Comparison of ENCODE assay signal across 8 cellular contexts in genomic region chr1:33137800-33138199, GRCh38. TPM values are rescaled to one million over a fixed set of nuclear protein-coding genes. Genes with fewer than 3 reads are reported as not detected.
A peak's percentile ranks its signal among the peaks of the same experiment; 100 is the strongest.
DNase-seq lines count a peak whose midpoint lies in the region; ATAC-seq and TF ChIP-seq lines count a peak whose summit lies in the region.

No MANE protein-coding gene starts in this region.

- H3K36me3 ChIP-seq in GM06990 (ENCODE audit: control insufficient read depth, insufficient read depth, low read length) (no peaks in the 10 kb centered on the region), kidney epithelial cell (ENCODE audit: control insufficient read depth, insufficient read depth, low read length) (no peaks in the 10 kb centered on the region), thoracic aorta (no peaks in the 10 kb centered on the region)

- ATAC-seq in thoracic aorta (ENCODE audit: insufficient number of reproducible peaks, low FRiP score, low read depth) (no peak), HG03354 (IDR thresholded peaks at IDR 0.05; ENCODE audit: poor library complexity, severe bottlenecking, unreplicated experiment) (no peak), HG03039 (IDR thresholded peaks at IDR 0.05; ENCODE audit: unreplicated experiment) (no peak)

- in situ Hi-C loops in astrocyte of the cerebellum (cut with HindIII; ENCODE audit: low sequenced_read_pairs): no loop called here

- H3K27ac ChIP-seq in thoracic aorta: no peak overlapping the region

- H3K27me3 ChIP-seq in GM06990 (replicated peaks; ENCODE audit: control insufficient read depth, insufficient read depth, low read length) (no peaks in the 10 kb centered on the region), kidney epithelial cell (ENCODE audit: control insufficient read depth, insufficient read depth, low read length) (no peaks in the 10 kb centered on the region), thoracic aorta (replicated peaks; ENCODE audit: insufficient read depth) (no peaks in the 10 kb centered on the region)

- peaks cover 0 to 10% of the 10 kb centered on the region in 2 donors for H3K4me1 ChIP-seq in thoracic aorta (ENCODE audit: control insufficient read depth in 1 of 2, low read depth in 2 of 2)

- H3K4me3 ChIP-seq in GM06990 (replicated peaks; ENCODE audit: low read depth, low read length) (no peak overlapping the region), astrocyte of the cerebellum (ENCODE audit: low read depth, low read length) (no peak overlapping the region), kidney epithelial cell (ENCODE audit: low read depth, low read length) (no peak overlapping the region), thoracic aorta (no peak overlapping the region)

- H3K9me3 ChIP-seq in thoracic aorta: no peaks in the 10 kb centered on the region

- TF ChIP-seq CTCF in GM06990 (IDR thresholded peaks at IDR 0.05; ENCODE audit: insufficient read depth, low read length, poor library complexity, severe bottlenecking) (peak; percentile 84), astrocyte of the cerebellum (IDR thresholded peaks at IDR 0.05; ENCODE audit: low read depth, low read length, missing control alignments) (peak; percentile 79), kidney epithelial cell (IDR thresholded peaks at IDR 0.05; ENCODE audit: insufficient read depth, low read length, poor library complexity, severe bottlenecking) (peak; percentile 75), thoracic aorta (IDR thresholded peaks at IDR 0.05) (peak; percentile 40)

- no peak for DNase-seq in GM06990 (ENCODE audit: extremely low read depth, insufficient read length)
- DNase-seq in NCI-H82 (lab: John Stamatoyannopoulos, UW): peak; percentile 92
- DNase-seq in astrocyte of the cerebellum (ENCODE audit: low read depth): no peak
- no peak for DNase-seq in kidney epithelial cell (ENCODE audit: low read depth)
- DNase-seq in thoracic aorta (ENCODE audit: low spot score): no peak
- DNase-seq in HCEC 1CT: no peak

RNA-seq across cellular contexts. Expression of gene TRIM62, which starts 44.0 kb away (rescaled TPM):
- total RNA-seq in kidney epithelial cell: 4.8 and 7.0 TPM in 2 replicates
- 10 to 100 TPM; 13.0 to 14.0 TPM for total RNA-seq in thoracic aorta

RNA-seq across cellular contexts. Expression of gene AZIN2, which starts 56.8 kb away (rescaled TPM):
- 2.8 and 4.0 TPM in 2 replicates for total RNA-seq in kidney epithelial cell
- 1 to 10 TPM; 5.6 to 6.2 TPM for total RNA-seq in thoracic aorta
